Comparison of ENCODE assay signal across 27 cellular contexts in the genomic region with DNA sequence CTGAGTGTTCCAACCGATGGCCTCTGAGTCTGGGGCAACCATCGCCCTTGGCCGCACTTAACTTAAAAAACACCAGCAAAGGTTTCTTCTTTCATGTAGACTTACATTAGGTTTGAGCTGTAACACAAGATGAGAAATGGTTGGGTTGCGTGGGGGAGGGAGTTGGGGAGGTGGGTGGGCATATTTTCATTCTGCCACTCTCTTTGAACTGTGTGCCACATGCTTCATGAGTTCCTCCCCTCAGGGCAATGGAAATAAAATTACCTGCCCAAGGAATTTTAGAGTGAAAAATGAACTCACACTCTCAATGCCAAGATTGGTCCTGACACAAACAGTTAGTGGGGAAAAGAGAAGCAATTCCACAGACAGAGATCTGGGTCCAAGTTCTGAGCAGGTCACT.
"Had no signal": no experiment of that assay in that cellular context is flagged by ENCODE, and none has a peak within 500 bp of the region (broad histone marks: within the 10 kb centered on the region; RNA-seq: fewer than 3 reads in every experiment).

No MANE protein-coding gene starts in this region.

- H2AFZ ChIP-seq: neural progenitor cell, parathyroid adenoma had no signal

- H3K27me3 ChIP-seq: heart left ventricle, left lung, neural progenitor cell, neutrophil, right atrium auricular region, right lobe of liver, stomach, testis, thyroid gland, transverse colon, upper lobe of right lung had no signal

- H3K4me1 ChIP-seq: left lung, lower lobe of right lung, right lobe of liver, testis, upper lobe of right lung had no signal

- H3K4me2 ChIP-seq: neural progenitor cell, smooth muscle cell had no signal

- FAIRE-seq: islet of Langerhans, urothelium cell line had no signal

- DNase-seq: heart left ventricle; hypothalamus; immature natural killer cell; left lung; lower lobe of right lung; naive thymus-derived CD8-positive, alpha-beta T cell; nephron progenitor cell; occipital lobe; psoas muscle; right lobe of liver; stimulated activated CD4-positive, alpha-beta T cell treated with anti-CD3 and anti-CD28 coated beads, Interleukin-2, amount 100 ng/mL, for 24 hours; stimulated activated CD4-positive, alpha-beta T cell treated with anti-CD3 and anti-CD28 coated beads, Interleukin-4, amount 100 ng/mL, for 1 hour; stimulated activated naive B cell treated with anti-CD40 and anti-IgM and Interleukin-4, amounts not matched to agents 10 μg/mL and 1 μg/mL and 100 μg/mL, for 72 hours; stimulated activated naive CD8-positive, alpha-beta T cell treated with anti-CD3 and anti-CD28 coated beads, Interleukin-15, Interleukin-2, amounts not matched to agents 100 U/mL and 50 U/mL, for 24 hours; stomach; testis; thyroid gland; transverse colon; upper lobe of right lung had no signal

- ATAC-seq: heart left ventricle; left lung; lower lobe of right lung; naive thymus-derived CD8-positive, alpha-beta T cell; psoas muscle; right lobe of liver; stimulated activated naive B cell treated with anti-CD40 and anti-IgM and Interleukin-4, amounts not matched to agents 10 μg/mL and 1 μg/mL and 100 μg/mL, for 72 hours; stimulated activated naive CD8-positive, alpha-beta T cell treated with anti-CD3 and anti-CD28 coated beads, Interleukin-15, Interleukin-2, amounts not matched to agents 100 U/mL and 50 U/mL, for 24 hours; upper lobe of right lung had no signal

- H3K36me3 ChIP-seq: heart left ventricle, left lung, lower lobe of right lung, neural progenitor cell, neutrophil, right atrium auricular region, right lobe of liver, stomach, thyroid gland, transverse colon, upper lobe of right lung had no signal

- H3K36me3 Mint-ChIP-seq: immature natural killer cell; memory B cell; naive thymus-derived CD8-positive, alpha-beta T cell; neural progenitor cell; stimulated activated naive B cell treated with anti-CD40 and anti-IgM and Interleukin-4, amounts not matched to agents 10 μg/mL and 1 μg/mL and 100 μg/mL, for 72 hours had no signal

- H3K4me3 Mint-ChIP-seq: immature natural killer cell; memory B cell; naive thymus-derived CD8-positive, alpha-beta T cell; nephron progenitor cell; neural progenitor cell; stimulated activated naive B cell treated with anti-CD40 and anti-IgM and Interleukin-4, amounts not matched to agents 10 μg/mL and 1 μg/mL and 100 μg/mL, for 72 hours had no signal

- H3K4me3 ChIP-seq: heart left ventricle, left lung, lower lobe of right lung, neural progenitor cell, psoas muscle, right atrium auricular region, right lobe of liver, smooth muscle cell, stomach, testis, thyroid gland, transverse colon, upper lobe of right lung had no signal

- H3K79me2 ChIP-seq: parathyroid adenoma had no signal

- H3K9me3 Mint-ChIP-seq: immature natural killer cell; memory B cell; naive thymus-derived CD8-positive, alpha-beta T cell; nephron progenitor cell; neural progenitor cell; stimulated activated naive B cell treated with anti-CD40 and anti-IgM and Interleukin-4, amounts not matched to agents 10 μg/mL and 1 μg/mL and 100 μg/mL, for 72 hours had no signal

- H3K27ac Mint-ChIP-seq: immature natural killer cell; memory B cell; naive thymus-derived CD8-positive, alpha-beta T cell; nephron progenitor cell; neural progenitor cell; stimulated activated naive B cell treated with anti-CD40 and anti-IgM and Interleukin-4, amounts not matched to agents 10 μg/mL and 1 μg/mL and 100 μg/mL, for 72 hours had no signal

- H3K27ac ChIP-seq: heart left ventricle, left lung, lower lobe of right lung, neural progenitor cell, neutrophil, parathyroid adenoma, psoas muscle, right atrium auricular region, right lobe of liver, stomach, testis, thyroid gland, transverse colon, upper lobe of right lung had no signal

- H3K9me3 ChIP-seq: heart left ventricle, left lung, lower lobe of right lung, neutrophil, psoas muscle, right atrium auricular region, right lobe of liver, stomach, testis, thyroid gland, transverse colon, upper lobe of right lung had no signal

- H3K9ac ChIP-seq: neural progenitor cell, parathyroid adenoma had no signal
